Comparison of ENCODE assay signal across 18 cellular contexts in genomic region chr3:53996153-53996861, GRCh38.
DNase-seq lines count a peak whose midpoint lies in the region; ATAC-seq and TF ChIP-seq lines count a peak whose summit lies in the region.
"Had no signal": no experiment of that assay in that cellular context is flagged by ENCODE, and none has a peak within 500 bp of the region (broad histone marks: within the 10 kb centered on the region; RNA-seq: fewer than 3 reads in every experiment).

No MANE protein-coding gene starts in this region.

- peak; percentile 49 for DNase-seq in ELF-1 (ENCODE audit: low read depth, low spot score)
- DNase-seq in NCI-H69 (lab: John Stamatoyannopoulos, UW): peak; percentile 1
- peak; percentile 53 for DNase-seq in endodermal cell
- DNase-seq in pons (ENCODE audit: low spot score): peak; percentile 9
- no peak for DNase-seq in uterus
- DNase-seq in cerebellar cortex (ENCODE audit: low spot score): no peak
- DNase-seq in AG20443 (ENCODE audit: low spot score): no peak
- DNase-seq: activated B cell treated with CpG ODN at 0.5 μM for 24 hours; esophagus squamous epithelium; kidney; NCI-H2029 treated with DMSO at 0.1 percent for 48 hours; NCI-H526; pancreas; Peyer's patch; small intestine; stimulated activated naive CD8-positive, alpha-beta T cell treated with anti-CD3 and anti-CD28 coated beads, Interleukin-15, Interleukin-2, amounts not matched to agents 100 U/mL and 50 U/mL, for 24 hours had no signal

- WGBS in endodermal cell (ENCODE audit: insufficient coverage in 1 of 2, insufficient read length in 1 of 2), 2 experiments: 86 to 94% methylated on average over 4 to 6 of the region's 6 CpGs

- H3K9me3 Mint-ChIP-seq in endodermal cell: no peaks in the 10 kb centered on the region
- H3K9me3 Mint-ChIP-seq: activated B cell treated with CpG ODN at 0.5 μM for 24 hours had no signal

- intact Hi-C loops in uterus (cut with DNase I; ENCODE audit: low total_unique reads): no loop called here

- H3K9me3 ChIP-seq in endodermal cell (ENCODE audit: control insufficient read depth, low read length) (no peaks in the 10 kb centered on the region), uterus (no peaks in the 10 kb centered on the region)
- H3K9me3 ChIP-seq: esophagus squamous epithelium, pancreas, Peyer's patch, vagina had no signal

- TF ChIP-seq POLR2A in uterus (IDR thresholded peaks at IDR 0.05): no peak

- H3K27ac ChIP-seq in endodermal cell (ENCODE audit: low read depth, low read length) (no peak overlapping the region), uterus (no peak overlapping the region)
- H3K27ac ChIP-seq: esophagus squamous epithelium, pancreas, Peyer's patch, vagina had no signal

- ATAC-seq in HG03460 (IDR thresholded peaks at IDR 0.05; ENCODE audit: unreplicated experiment): no peak
- ATAC-seq: pancreas; stimulated activated naive CD8-positive, alpha-beta T cell treated with anti-CD3 and anti-CD28 coated beads, Interleukin-15, Interleukin-2, amounts not matched to agents 100 U/mL and 50 U/mL, for 24 hours had no signal

- H3K4me3 ChIP-seq in endodermal cell (ENCODE audit: low read length) (no peak overlapping the region), uterus (no peak overlapping the region)
- H3K4me3 ChIP-seq: esophagus squamous epithelium, pancreas, Peyer's patch, vagina had no signal

- H3K4me1 ChIP-seq in endodermal cell (ENCODE audit: control insufficient read depth, insufficient read depth, low read length) (no peaks in the 10 kb centered on the region), uterus (no peaks in the 10 kb centered on the region)
- H3K4me1 ChIP-seq: esophagus squamous epithelium, Peyer's patch, vagina had no signal

- TF ChIP-seq CTCF in endodermal cell (conservative IDR thresholded peaks at IDR 0.05) (no peak), uterus (IDR thresholded peaks at IDR 0.05) (no peak)

- no peaks in the 10 kb centered on the region for H3K36me3 Mint-ChIP-seq in endodermal cell (ENCODE audit: low read depth)

- no peaks in the 10 kb centered on the region for H3K4me1 Mint-ChIP-seq in endodermal cell

- no peak overlapping the region for H3K4me3 Mint-ChIP-seq in endodermal cell
- H3K4me3 Mint-ChIP-seq: activated B cell treated with CpG ODN at 0.5 μM for 24 hours had no signal

- H3K27me3 ChIP-seq in endodermal cell (ENCODE audit: control insufficient read depth, insufficient read depth, low read length, poor library complexity, severe bottlenecking) (no peaks in the 10 kb centered on the region), uterus (no peaks in the 10 kb centered on the region)
- H3K27me3 ChIP-seq: Peyer's patch, vagina had no signal

- H3K27ac Mint-ChIP-seq in endodermal cell: no peak overlapping the region
- H3K27ac Mint-ChIP-seq: activated B cell treated with CpG ODN at 0.5 μM for 24 hours had no signal

- H3K36me3 ChIP-seq in endodermal cell (ENCODE audit: control insufficient read depth, insufficient read depth, low read length) (no peaks in the 10 kb centered on the region), uterus (no peaks in the 10 kb centered on the region)
- H3K36me3 ChIP-seq: esophagus squamous epithelium, pancreas, Peyer's patch, vagina had no signal

- H3K9ac ChIP-seq in endodermal cell (ENCODE audit: extremely low read depth, low read length, poor library complexity, severe bottlenecking): no peak overlapping the region

- H3K27me3 Mint-ChIP-seq in endodermal cell (ENCODE audit: insufficient read depth): peaks cover 3% of the 10 kb centered on the region

Comparison
In these comparisons a context has a peak if more than half of its experiments do, and no peak if none do; other contexts are left out.
1. DNase-seq: peak in ELF-1 (single experiment), NCI-H69 (single experiment), endodermal cell (single experiment) and pons (single experiment); none in uterus (0 of 2), cerebellar cortex (single experiment) and AG20443 (single experiment).